Comparison of ENCODE assay signal across 30 cellular contexts in genomic region chr7:141359740-141360413, GRCh38.
DNase-seq lines count a peak whose midpoint lies in the region; ATAC-seq, FAIRE-seq and TF ChIP-seq lines count a peak whose summit lies in the region.
"Had no signal": no experiment of that assay in that cellular context is flagged by ENCODE, and none has a peak within 500 bp of the region (broad histone marks: within the 10 kb centered on the region; RNA-seq: fewer than 3 reads in every experiment).

No MANE protein-coding gene starts in this region.

- no peak overlapping the region for H3K4me3 Mint-ChIP-seq in natural killer cell treated with Interleukin-12 subunit alpha and Interleukin-12 subunit beta and Interleukin-15 and Interleukin-18, amount 100 ng/mL, for 72 hours
- H3K4me3 Mint-ChIP-seq: activated CD4-positive, alpha-beta memory T cell treated with anti-CD3 and anti-CD28 coated beads for 36 hours; activated naive CD4-positive, alpha-beta T cell treated with anti-CD3 and anti-CD28 coated beads for 36 hours; activated T-helper 1 cell treated with anti-CD3 and anti-CD28 coated beads, Interleukin-12 subunit alpha, Interleukin-12 subunit beta, Interleukin-2, Interleukin-4 antibody, amounts not matched to agents 30 ng/mL and 10 ng/mL and 1 ng/mL, durations not matched to agents 14 hours and 24 hours and 36 hours; B cell; CD8-positive, alpha-beta T cell; memory B cell had no signal

- peaks cover 0 to 7% of the 10 kb centered on the region in 2 donors for H3K4me1 Mint-ChIP-seq in natural killer cell treated with Interleukin-12 subunit alpha and Interleukin-12 subunit beta and Interleukin-15 and Interleukin-18, amount 100 ng/mL, for 72 hours (ENCODE audit: low read depth in 2 of 2)
- H3K4me1 Mint-ChIP-seq: B cell, memory B cell had no signal

- no peak for TF ChIP-seq POLR2A in A549 (IDR thresholded peaks at IDR 0.05; ENCODE audit: low read length)

- no peaks in the 10 kb centered on the region for H3K36me3 Mint-ChIP-seq in natural killer cell treated with Interleukin-12 subunit alpha and Interleukin-12 subunit beta and Interleukin-15 and Interleukin-18, amount 100 ng/mL, for 72 hours
- H3K36me3 Mint-ChIP-seq: activated CD4-positive, alpha-beta memory T cell treated with anti-CD3 and anti-CD28 coated beads for 36 hours; CD8-positive, alpha-beta T cell; memory B cell had no signal

- H3K4me2 ChIP-seq in A549: no peak overlapping the region

- no peak overlapping the region for H3K27ac Mint-ChIP-seq in natural killer cell treated with Interleukin-12 subunit alpha and Interleukin-12 subunit beta and Interleukin-15 and Interleukin-18, amount 100 ng/mL, for 72 hours
- H3K27ac Mint-ChIP-seq: activated CD4-positive, alpha-beta memory T cell treated with anti-CD3 and anti-CD28 coated beads for 36 hours; activated naive CD4-positive, alpha-beta T cell treated with anti-CD3 and anti-CD28 coated beads for 36 hours; activated T-helper 1 cell treated with anti-CD3 and anti-CD28 coated beads, Interleukin-12 subunit alpha, Interleukin-12 subunit beta, Interleukin-2, Interleukin-4 antibody, amounts not matched to agents 30 ng/mL and 10 ng/mL and 1 ng/mL, durations not matched to agents 14 hours and 24 hours and 36 hours; B cell; CD8-positive, alpha-beta T cell; memory B cell had no signal

- no peak for TF ChIP-seq EP300 in A549 (IDR thresholded peaks at IDR 0.05)

- FAIRE-seq in A549 (lab: Jason Lieb, UNC): no peak

- no peak for TF ChIP-seq CTCF in A549 (IDR thresholded peaks at IDR 0.05)
- no peak for TF ChIP-seq CTCF in cardiac fibroblast (IDR thresholded peaks at IDR 0.05; ENCODE audit: low read depth, low read length)

- H3K9me3 ChIP-seq in A549: no peaks in the 10 kb centered on the region
- H3K9me3 ChIP-seq: body of pancreas, left lung, stomach, thyroid gland had no signal

- CTCF ChIA-PET in A549 (lab: Yijun Ruan, JAX): no interaction called here

- no peaks in the 10 kb centered on the region for H3K9me3 Mint-ChIP-seq in natural killer cell treated with Interleukin-12 subunit alpha and Interleukin-12 subunit beta and Interleukin-15 and Interleukin-18, amount 100 ng/mL, for 72 hours
- H3K9me3 Mint-ChIP-seq: activated CD4-positive, alpha-beta memory T cell treated with anti-CD3 and anti-CD28 coated beads for 36 hours; activated naive CD4-positive, alpha-beta T cell treated with anti-CD3 and anti-CD28 coated beads for 36 hours; CD8-positive, alpha-beta T cell had no signal

- WGBS in A549 (ENCODE audit: missing lambda C conversion rate): 50% methylated on average over 5 of the region's 5 CpGs

- peaks cover 14 to 27% of the 10 kb centered on the region in 2 donors for H3K27me3 Mint-ChIP-seq in natural killer cell treated with Interleukin-12 subunit alpha and Interleukin-12 subunit beta and Interleukin-15 and Interleukin-18, amount 100 ng/mL, for 72 hours

- ATAC-seq in A549 (no peak), HG03135 (IDR thresholded peaks at IDR 0.05; ENCODE audit: unreplicated experiment) (no peak)
- no peak for ATAC-seq in natural killer cell treated with Interleukin-12 subunit alpha and Interleukin-12 subunit beta and Interleukin-15 and Interleukin-18, amount 100 ng/mL, for 72 hours
- ATAC-seq: body of pancreas; CD8-positive, alpha-beta T cell; left lung; right cardiac atrium had no signal

- POLR2A ChIA-PET in A549 (lab: Yijun Ruan, JAX): no interaction called here

- H3K27ac ChIP-seq in A549: no peak overlapping the region
- H3K27ac ChIP-seq: body of pancreas, GM23248, left lung, stomach, thyroid gland had no signal

- TF ChIP-seq RAD21 in A549 (conservative IDR thresholded peaks at IDR 0.05 in 1 of 2, IDR thresholded peaks at IDR 0.05 in 1 of 2): no peak

- H3K4me3 ChIP-seq in A549 (no peak overlapping the region), cardiac fibroblast (replicated peaks in 1 of 2; ENCODE audit: low read depth in 2 of 2, low read length in 2 of 2) (no peak overlapping the region)
- H3K4me3 ChIP-seq: body of pancreas, GM23248, left lung, stomach, thyroid gland had no signal

- H3K4me1 ChIP-seq in A549: peaks cover 19% of the 10 kb centered on the region
- H3K4me1 ChIP-seq: body of pancreas, left lung had no signal

- no peak for DNase-seq in A549 (ENCODE audit: low read depth in 1 of 2, low spot score in 1 of 2)
- DNase-seq in HT1080 (ENCODE audit: low read depth): peak; percentile 39
- peak; percentile 40 to 65 for DNase-seq in cardiac fibroblast (ENCODE audit: low read depth in 2 of 2)
- peak; percentile 73 for DNase-seq in kidney tubule cell (ENCODE audit: low spot score)
- no peak for DNase-seq in RKO (ENCODE audit: low spot score)
- no peak for DNase-seq in natural killer cell treated with Interleukin-12 subunit alpha and Interleukin-12 subunit beta and Interleukin-15 and Interleukin-18, amount 100 ng/mL, for 72 hours (ENCODE audit: low spot score)
- no peak for DNase-seq in GM19240 (ENCODE audit: insufficient read length, low spot score)
- DNase-seq: activated CD4-positive, alpha-beta memory T cell treated with anti-CD3 and anti-CD28 coated beads for 36 hours; activated CD4-positive, alpha-beta T cell treated with anti-CD3 and anti-CD28 coated beads for 1 hour; activated CD8-positive, alpha-beta memory T cell treated with anti-CD3 and anti-CD28 coated beads, Interleukin-2, amount 50 U/mL, for 48 hours; activated naive CD4-positive, alpha-beta T cell treated with anti-CD3 and anti-CD28 coated beads for 36 hours; body of pancreas; CD8-positive, alpha-beta T cell; DMS 273 treated with DMSO at 0.1 percent for 48 hours; glutamatergic neuron; GM23248; IMR-90; left lung; NCI-H510A treated with DMSO at 0.1 percent for 48 hours; posterior cingulate gyrus; right cardiac atrium; Right ventricle myocardium superior; stimulated activated CD4-positive, alpha-beta T cell treated with anti-CD3 and anti-CD28 coated beads, Interleukin-12 subunit alpha, Interleukin-12 subunit beta, amount 100 ng/mL, for 4 hours; stimulated activated CD4-positive, alpha-beta T cell treated with anti-CD3 and anti-CD28 coated beads, Interleukin-2, amount 100 ng/mL, for 48 hours; stomach; thyroid gland had no signal

TF ChIP-seq in A549, 52 proteins besides CTCF, POLR2A, EP300 and RAD21:
- no peak for TF ChIP-seq HOXB5 (CRISPR knock-in tag; IDR thresholded peaks at IDR 0.05)
- no peak for TF ChIP-seq FOSL2 (IDR thresholded peaks at IDR 0.05)
- TF ChIP-seq FOSL2 (CRISPR knock-in tag; IDR thresholded peaks at IDR 0.05): 0 out of 2 replicates have a peak, but pooled peaks have one; percentile 28

Comparison
In these comparisons a context has a peak if more than half of its experiments do, and no peak if none do; other contexts are left out.
1. DNase-seq: peak in HT1080 (single experiment), cardiac fibroblast (2 of 2) and kidney tubule cell (single experiment); none in A549 (0 of 2), RKO (single experiment), natural killer cell treated with Interleukin-12 subunit alpha and Interleukin-12 subunit beta and Interleukin-15 and Interleukin-18, amount 100 ng/mL, for 72 hours (single experiment) and GM19240 (single experiment).